19 cellular contexts compared by ENCODE assay signal in the genomic region with DNA sequence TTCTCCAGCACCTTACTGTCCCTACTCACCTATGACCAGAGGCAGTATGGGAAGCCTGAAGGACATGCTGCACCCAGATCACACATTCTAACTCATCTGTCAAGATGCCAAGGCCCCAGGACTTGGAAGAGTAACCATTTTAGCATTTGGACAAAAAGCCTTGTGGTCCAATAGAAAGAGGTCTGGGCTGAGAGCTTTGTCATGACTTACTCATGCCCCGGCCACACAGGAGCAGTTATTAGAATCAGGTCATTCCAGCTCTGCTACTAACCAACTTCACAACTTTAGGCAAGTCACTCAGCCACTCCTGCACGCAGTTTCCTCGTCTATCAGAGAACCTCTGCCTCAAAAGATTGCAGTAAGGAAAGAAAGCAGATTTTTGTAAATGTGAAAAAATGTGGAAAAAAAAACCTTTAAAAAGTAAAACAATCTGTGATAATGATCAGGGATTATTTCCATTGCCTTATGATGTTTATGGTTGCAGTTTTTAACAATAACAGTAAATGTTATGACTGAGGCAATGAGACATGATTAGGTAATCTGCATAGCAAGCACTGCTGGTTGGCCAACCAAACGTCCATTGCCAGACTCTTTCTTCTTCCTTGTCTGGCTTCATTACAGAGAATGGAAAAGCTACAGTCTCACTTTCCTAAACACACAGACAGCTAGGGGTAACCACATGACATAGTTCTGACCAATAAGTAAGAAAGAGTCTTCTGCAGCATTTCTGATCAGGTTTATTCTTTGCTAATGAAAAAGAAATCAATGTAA.
DNase-seq lines count a peak whose midpoint lies in the region; FAIRE-seq and TF ChIP-seq lines count a peak whose summit lies in the region.
"Had no signal": no experiment of that assay in that cellular context is flagged by ENCODE, and none has a peak within 500 bp of the region (broad histone marks: within the 10 kb centered on the region; RNA-seq: fewer than 3 reads in every experiment).

No MANE protein-coding gene starts in this region.

- no peaks in the 10 kb centered on the region for H3K36me3 ChIP-seq in GM23248 (ENCODE audit: low read depth)
- H3K36me3 ChIP-seq: BLaER1 treated with 17β-estradiol and CSF1 and Interleukin-3, amounts not matched to agents 10 nM and 100 nM; SJCRH30 had no signal

- no peaks in the 10 kb centered on the region for H3K9me2 ChIP-seq in GM23248 (ENCODE audit: insufficient read depth)

- in situ Hi-C loops in GM23248 (cut with MboI) = no loop called here

- no peak overlapping the region for H2AFZ ChIP-seq in GM23248

- FAIRE-seq in urothelium cell line (lab: Jason Lieb, UNC) = peak; percentile 32
- FAIRE-seq: GM18507 had no signal

- H3F3A ChIP-seq in GM23248 (ENCODE audit: insufficient read depth) = peaks cover 20% of the 10 kb centered on the region

- DNase-seq in GM23248 (peak; percentile 71), T1000 (lab: John Stamatoyannopoulos, UW) (peak; percentile 17), fibroblast of pulmonary artery (ENCODE audit: low read depth) (peak; percentile 36), urothelium cell line (ENCODE audit: low spot score) (no peak), T-helper 2 cell (no peak), COLO829 (ENCODE audit: low spot score) (no peak), inferior parietal cortex (ENCODE audit: extremely low spot score) (no peak)
- DNase-seq: activated effector memory CD4-positive, alpha-beta T cell treated with anti-CD3 and anti-CD28 coated beads, Interleukin-2, amount 50 U/mL, for 16 hours; anterior cingulate cortex; H9; Karpas-422; natural killer cell; NCI-H1436; SJCRH30; stimulated activated CD4-positive, alpha-beta T cell treated with anti-CD3 and anti-CD28 coated beads, Interleukin-4, amount 100 ng/mL, for 4 hours; stimulated activated CD8-positive, alpha-beta memory T cell treated with anti-CD3 and anti-CD28 coated beads, Interleukin-4, amount 100 ng/mL, for 48 hours had no signal

- peak overlapping the region; percentile 20 for H3K4me2 ChIP-seq in GM23248 (ENCODE audit: unreplicated experiment)
- H3K4me2 ChIP-seq: BLaER1 treated with 17β-estradiol and CSF1 and Interleukin-3, amounts not matched to agents 10 nM and 100 nM had no signal

- no peak for TF ChIP-seq CTCF in fibroblast of pulmonary artery (IDR thresholded peaks at IDR 0.05; ENCODE audit: low read length, missing control alignments)

- no peaks in the 10 kb centered on the region for H3K27me3 ChIP-seq in GM23248 (replicated peaks; ENCODE audit: insufficient read depth)
- H3K27me3 ChIP-seq: BLaER1 treated with 17β-estradiol and CSF1 and Interleukin-3, amounts not matched to agents 10 nM and 100 nM had no signal

- no peak overlapping the region for H3K9ac ChIP-seq in GM23248
- H3K9ac ChIP-seq: BLaER1 treated with 17β-estradiol and CSF1 and Interleukin-3, amounts not matched to agents 10 nM and 100 nM had no signal

- H3K4me3 ChIP-seq in GM23248 (peak overlapping the region; percentile 13; the same call in 1 of the 2 replicates), fibroblast of pulmonary artery (replicated peaks; ENCODE audit: low read depth, low read length) (no peak overlapping the region)
- H3K4me3 ChIP-seq: BLaER1 treated with 17β-estradiol and CSF1 and Interleukin-3, amounts not matched to agents 10 nM and 100 nM; SJCRH30; skin epidermis had no signal

- 16 to 19% methylated on average over 4 of the region's 4 CpGs for WGBS in GM23248 (ENCODE audit: low coverage in 1 of 2, low lambda C conversion rate in 2 of 2, missing lambda C conversion rate in 2 of 2), 2 experiments

- no peaks in the 10 kb centered on the region for H3K9me3 ChIP-seq in GM23248 (ENCODE audit: low read depth)
- H3K9me3 ChIP-seq: SJCRH30 had no signal

- H3K27ac ChIP-seq in GM23248 = peak overlapping the region; percentile 42; the same call in 1 of the 2 replicates
- H3K27ac ChIP-seq: BLaER1 treated with 17β-estradiol and CSF1 and Interleukin-3, amounts not matched to agents 10 nM and 100 nM; SJCRH30 had no signal

- H3K4me1 ChIP-seq in GM23248 (ENCODE audit: insufficient read depth) = peaks cover 13% of the 10 kb centered on the region

- no peaks in the 10 kb centered on the region for H3K79me2 ChIP-seq in GM23248 (ENCODE audit: insufficient read depth)

- no peaks in the 10 kb centered on the region for H4K20me1 ChIP-seq in GM23248 (ENCODE audit: insufficient read depth)
- H4K20me1 ChIP-seq: BLaER1 treated with 17β-estradiol and CSF1 and Interleukin-3, amounts not matched to agents 10 nM and 100 nM had no signal

Comparison
In these comparisons a context has a peak if more than half of its experiments do, and no peak if none do; other contexts are left out.
1. DNase-seq: peak in GM23248 (single experiment), T1000 (single experiment) and fibroblast of pulmonary artery (single experiment); none in urothelium cell line (single experiment), T-helper 2 cell (0 of 5), COLO829 (single experiment) and inferior parietal cortex (single experiment).